In genomic region chrX:101799387-101799786, GRCh38 we compare ENCODE assay signal across 8 cellular contexts.
DNase-seq lines count a peak whose midpoint lies in the region; ATAC-seq, FAIRE-seq and TF ChIP-seq lines count a peak whose summit lies in the region.

No MANE protein-coding gene starts in this region.

- H3K9me2 ChIP-seq in OCI-LY1 (ENCODE audit: low read depth, low read length), result no peaks in the 10 kb centered on the region

- TF ChIP-seq CTCF in OCI-LY1 (IDR thresholded peaks at IDR 0.05; ENCODE audit: low read length) (peak; percentile 47), endothelial cell of umbilical vein (IDR thresholded peaks at IDR 0.05; ENCODE audit: extremely low read depth in 1 of 2, insufficient read depth in 1 of 2, low read depth in 1 of 2, low read length in 2 of 2) (peak; percentile 40 to 52)

- POLR2A ChIA-PET in endothelial cell of umbilical vein (lab: Charles Lee), result no interaction called here

- no peaks in the 10 kb centered on the region for H3K9me1 ChIP-seq in endothelial cell of umbilical vein (replicated peaks; ENCODE audit: control insufficient read depth, extremely low read depth, insufficient read depth, low read length)

- intact Hi-C loops in endothelial cell of umbilical vein (cut with micrococcal nuclease), result loop anchor here (1.0 to 10.0 kb wide), 5 partner anchors 37 to 384 kb away; partner anchors contain the start of gene ZMAT1

- CTCF ChIA-PET in endothelial cell of umbilical vein (lab: Charles Lee), result no interaction called here

- DNase-seq in DMS153 (lab: John Stamatoyannopoulos, UW) (peak; percentile 74), HuH-7.5 (ENCODE audit: low spot score) (peak; percentile 6), endothelial cell of umbilical vein (ENCODE audit: low read depth, low spot score) (peak; percentile 88), middle frontal gyrus (ENCODE audit: extremely low spot score, low spot score) (peak; percentile 79)
- peak; percentile 67 for DNase-seq in activated CD8-positive, alpha-beta memory T cell treated with anti-CD3 and anti-CD28 coated beads, Interleukin-2, amount 50 U/mL, for 4 hours
- DNase-seq in stimulated activated CD8-positive, alpha-beta memory T cell treated with anti-CD3 and anti-CD28 coated beads, Interleukin-4, amount 100 ng/mL, for 48 hours, result peak; percentile 80

- H3K9ac ChIP-seq in OCI-LY1 (ENCODE audit: low read length) (no peak overlapping the region), endothelial cell of umbilical vein (replicated peaks; ENCODE audit: extremely low read depth, insufficient read depth, low read length) (no peak overlapping the region)

- H3K9me3 ChIP-seq in OCI-LY1 (ENCODE audit: low read length) (no peaks in the 10 kb centered on the region), endothelial cell of umbilical vein (replicated peaks; ENCODE audit: control insufficient read depth, insufficient read depth, low read length) (no peaks in the 10 kb centered on the region)

- BruUV-seq in endothelial cell of umbilical vein (replicated peaks; lab: Mats Ljungman, UMichigan), result no TSS peak

- no peaks in the 10 kb centered on the region for H3F3A ChIP-seq in OCI-LY1 (ENCODE audit: insufficient read depth, low read length)

- H3K4me3 ChIP-seq in OCI-LY1 (ENCODE audit: low read depth, low read length, poor library complexity, severe bottlenecking) (no peak overlapping the region), endothelial cell of umbilical vein (replicated peaks in 1 of 3; ENCODE audit: insufficient read depth in 1 of 3, low read depth in 1 of 3, low read length in 3 of 3) (peak overlapping the region in 1 of 3 experiments; percentile 26)

- H4K20me1 ChIP-seq in OCI-LY1 (ENCODE audit: insufficient read depth, low read length) (no peaks in the 10 kb centered on the region), endothelial cell of umbilical vein (replicated peaks; ENCODE audit: control insufficient read depth, extremely low read depth, insufficient read depth, low read length) (no peaks in the 10 kb centered on the region)

- H2AFZ ChIP-seq in OCI-LY1 (ENCODE audit: low read length) (no peak overlapping the region), endothelial cell of umbilical vein (ENCODE audit: low read depth, low read length) (no peak overlapping the region)

- no peak overlapping the region for H3K27ac ChIP-seq in OCI-LY1 (ENCODE audit: low read depth, low read length, poor library complexity, severe bottlenecking)
- H3K27ac ChIP-seq in endothelial cell of umbilical vein (ENCODE audit: insufficient read depth, low read depth, low read length), result no peak overlapping the region

- peak; percentile 99 for FAIRE-seq in endothelial cell of umbilical vein (lab: Jason Lieb, UNC)

- dilution Hi-C loops in endothelial cell of umbilical vein (cut with MboI; ENCODE audit: extremely low pct_ligation_motif_present, low sequenced_read_pairs), result no loop called here

- no peaks in the 10 kb centered on the region for H3K36me3 ChIP-seq in OCI-LY1 (ENCODE audit: insufficient read depth, low read length)
- H3K36me3 ChIP-seq in endothelial cell of umbilical vein (ENCODE audit: control insufficient read depth in 2 of 2, extremely low read depth in 1 of 2, insufficient read depth in 2 of 2, low read length in 2 of 2), result no peaks in the 10 kb centered on the region

- H3K4me1 ChIP-seq in OCI-LY1 (ENCODE audit: insufficient read depth, low read length, severe bottlenecking) (no peaks in the 10 kb centered on the region), endothelial cell of umbilical vein (ENCODE audit: control insufficient read depth, extremely low read depth, insufficient read depth, low read length) (peaks cover 3% of the 10 kb centered on the region)

- peak; percentile 99 for ATAC-seq in GM21576 (IDR thresholded peaks at IDR 0.05; ENCODE audit: unreplicated experiment)

- H3K4me2 ChIP-seq in OCI-LY1 (ENCODE audit: low read length) (peak overlapping the region; percentile 26; the same call in 1 of the 2 replicates), endothelial cell of umbilical vein (ENCODE audit: insufficient read depth, low read length) (peak overlapping the region; percentile 40)

- H3K79me2 ChIP-seq in OCI-LY1 (ENCODE audit: insufficient read depth, low read length), result no peaks in the 10 kb centered on the region
- H3K79me2 ChIP-seq in endothelial cell of umbilical vein (ENCODE audit: control insufficient read depth, insufficient read depth, low read length), result no peaks in the 10 kb centered on the region

- TF ChIP-seq POLR2A in endothelial cell of umbilical vein (IDR thresholded peaks at IDR 0.05; ENCODE audit: low read depth, low read length), result no peak

- no peaks in the 10 kb centered on the region for H3K27me3 ChIP-seq in OCI-LY1 (ENCODE audit: insufficient read depth, low read length)
- no peaks in the 10 kb centered on the region for H3K27me3 ChIP-seq in endothelial cell of umbilical vein (ENCODE audit: control insufficient read depth in 2 of 2, insufficient read depth in 2 of 2, low read length in 2 of 2)

TF ChIP-seq in endothelial cell of umbilical vein, 7 proteins besides CTCF, POLR2A, EP300 and RAD21:
- TF ChIP-seq EZH2 (IDR thresholded peaks at IDR 0.05; ENCODE audit: borderline replicate concordance, low read depth, low read length, severe bottlenecking), result no peak
- TF ChIP-seq MAX (IDR thresholded peaks at IDR 0.05; ENCODE audit: insufficient read depth, insufficient read length), result no peak
- no peak for TF ChIP-seq POLR2AphosphoS5 (IDR thresholded peaks at IDR 0.05; ENCODE audit: insufficient read depth, low read depth, low read length)
- TF ChIP-seq JUN (IDR thresholded peaks at IDR 0.05; ENCODE audit: borderline replicate concordance, insufficient read depth, insufficient read length, low read depth), result no peak
- no peak for TF ChIP-seq GATA2 (IDR thresholded peaks at IDR 0.05; ENCODE audit: insufficient read depth, insufficient read length, low read depth, low read length)
- TF ChIP-seq FOS (IDR thresholded peaks at IDR 0.05; ENCODE audit: borderline replicate concordance, insufficient read depth, low read length), result no peak
- no peak for TF ChIP-seq MYC (IDR thresholded peaks at IDR 0.05; ENCODE audit: low read depth, low read length)

Comparison
In these comparisons a context has a peak if more than half of its experiments do, and no peak if none do; other contexts are left out.
1. DNase-seq: peak in every context shown above with its lines; median percentile 88 in endothelial cell of umbilical vein; 80 in stimulated activated CD8-positive, alpha-beta memory T cell treated with anti-CD3 and anti-CD28 coated beads, Interleukin-4, amount 100 ng/mL, for 48 hours; 79 in middle frontal gyrus; 74 in DMS153; 67 in activated CD8-positive, alpha-beta memory T cell treated with anti-CD3 and anti-CD28 coated beads, Interleukin-2, amount 50 U/mL, for 4 hours; 6 in HuH-7.5.